Comparison of ENCODE assay signal across 1 cellular context in genomic region chr12:102917026-102917787, GRCh38.
TF ChIP-seq lines count a peak whose summit lies in the region.

TSS of gene PAH (minus strand) at chr12:102917244. CDS start at chr12:102917130, 114 bp downstream.

TF ChIP-seq in GM12878, 131 proteins besides CTCF, POLR2A, EP300 and RAD21:
- TF ChIP-seq ETV6 (conservative IDR thresholded peaks at IDR 0.05 in 1 of 2, IDR thresholded peaks at IDR 0.05 in 1 of 2; ENCODE audit: borderline replicate concordance in 1 of 2, low read depth in 1 of 2) (no peak), EGR1 (IDR thresholded peaks at IDR 0.05; ENCODE audit: borderline replicate concordance in 1 of 2, low read depth in 2 of 2, low read length in 2 of 2) (0 out of 3 replicates have a peak, but pooled peaks of 1 of the 2 experiments have one; percentile 12), IKZF1 (conservative IDR thresholded peaks at IDR 0.05) (0 out of 2 replicates have a peak, but pooled peaks have one; percentile 15), ZBED1 (IDR thresholded peaks at IDR 0.05; ENCODE audit: borderline replicate concordance) (no peak), KDM1A (IDR thresholded peaks at IDR 0.05; ENCODE audit: borderline replicate concordance) (no peak), BHLHE40 (IDR thresholded peaks at IDR 0.05; ENCODE audit: borderline replicate concordance in 1 of 2, low read depth in 2 of 2, low read length in 1 of 2) (peak; percentile 35 to 58; a peak in 2 of 4 replicates), ASH2L (IDR thresholded peaks at IDR 0.05; ENCODE audit: borderline replicate concordance, low read depth) (no peak), CEBPZ (IDR thresholded peaks at IDR 0.05; ENCODE audit: low read depth, low read length) (no peak), SMC3 (IDR thresholded peaks at IDR 0.05; ENCODE audit: borderline replicate concordance, low read length) (no peak), ZNF622 (IDR thresholded peaks at IDR 0.05) (no peak), USF1 (IDR thresholded peaks at IDR 0.05; ENCODE audit: borderline replicate concordance, extremely low read length, insufficient read depth, low read depth, low read length) (peak; percentile 22), FOXM1 (IDR thresholded peaks at IDR 0.05; ENCODE audit: low read depth, low read length) (no peak), HDAC6 (IDR thresholded peaks at IDR 0.05; ENCODE audit: unreplicated experiment) (no peak), CBX5 (IDR thresholded peaks at IDR 0.05; ENCODE audit: low read depth) (no peak)
